23 cellular contexts compared by ENCODE assay signal in genomic region chr14:24347140-24347539, GRCh38. TPM values are rescaled to one million over a fixed set of nuclear protein-coding genes. Genes with fewer than 3 reads are reported as not detected.
DNase-seq lines count a peak whose midpoint lies in the region; ATAC-seq, FAIRE-seq and TF ChIP-seq lines count a peak whose summit lies in the region.
"Had no signal": no experiment of that assay in that cellular context is flagged by ENCODE, and none has a peak within 500 bp of the region (broad histone marks: within the 10 kb centered on the region; RNA-seq: fewer than 3 reads in every experiment).

No MANE protein-coding gene starts in this region.

- no peak overlapping the region for H2AFZ ChIP-seq in endothelial cell of umbilical vein (ENCODE audit: low read depth, low read length)
- H2AFZ ChIP-seq in parathyroid adenoma = no peak overlapping the region
- H2AFZ ChIP-seq: GM23248 had no signal

- no peak for TF ChIP-seq CTCF in heart right ventricle (IDR thresholded peaks at IDR 0.05)
- no peak for TF ChIP-seq CTCF in endothelial cell of umbilical vein (IDR thresholded peaks at IDR 0.05; ENCODE audit: extremely low read depth in 1 of 2, insufficient read depth in 1 of 2, low read depth in 1 of 2, low read length in 2 of 2)
- no peak for TF ChIP-seq CTCF in parathyroid adenoma (IDR thresholded peaks at IDR 0.05)

- H3K4me3 ChIP-seq in heart right ventricle (no peak overlapping the region), endothelial cell of umbilical vein (replicated peaks in 1 of 3; ENCODE audit: insufficient read depth in 1 of 3, low read depth in 1 of 3, low read length in 3 of 3) (no peak overlapping the region), parathyroid adenoma (ENCODE audit: low read depth, low read length) (no peak overlapping the region)
- no peak overlapping the region for H3K4me3 ChIP-seq in CD8-positive, alpha-beta memory T cell (ENCODE audit: low read length)
- H3K4me3 ChIP-seq: BLaER1, GM12878, GM23248 had no signal

- H3K4me3 Mint-ChIP-seq in CD8-positive, alpha-beta memory T cell = no peak overlapping the region
- H3K4me3 Mint-ChIP-seq: CD14-positive monocyte; CD4-positive, alpha-beta memory T cell; HFFc6 had no signal

- H3K9me3 ChIP-seq in heart right ventricle = no peaks in the 10 kb centered on the region
- no peaks in the 10 kb centered on the region for H3K9me3 ChIP-seq in endothelial cell of umbilical vein (replicated peaks; ENCODE audit: control insufficient read depth, insufficient read depth, low read length)
- no peaks in the 10 kb centered on the region for H3K9me3 ChIP-seq in parathyroid adenoma (ENCODE audit: control insufficient read depth, low read length)
- no peaks in the 10 kb centered on the region for H3K9me3 ChIP-seq in CD8-positive, alpha-beta memory T cell (ENCODE audit: low read length)
- H3K9me3 ChIP-seq: BLaER1 had no signal

- peak overlapping the region in 1 of 8 donors; percentile 16 for H3K27ac Mint-ChIP-seq in CD8-positive, alpha-beta memory T cell
- H3K27ac Mint-ChIP-seq: CD4-positive, alpha-beta memory T cell; HFFc6 had no signal

- no TSS peak for BruUV-seq in endothelial cell of umbilical vein (replicated peaks; lab: Mats Ljungman, UMichigan)

- H3K79me2 ChIP-seq in endothelial cell of umbilical vein (ENCODE audit: control insufficient read depth, insufficient read depth, low read length) = no peaks in the 10 kb centered on the region
- no peaks in the 10 kb centered on the region for H3K79me2 ChIP-seq in parathyroid adenoma

- H3K4me2 ChIP-seq in endothelial cell of umbilical vein (ENCODE audit: insufficient read depth, low read length) = no peak overlapping the region
- H3K4me2 ChIP-seq in parathyroid adenoma (ENCODE audit: low read length) = no peak overlapping the region
- H3K4me2 ChIP-seq: BLaER1 had no signal

- no peak for TF ChIP-seq POLR2A in endothelial cell of umbilical vein (IDR thresholded peaks at IDR 0.05; ENCODE audit: low read depth, low read length)

- FAIRE-seq in endothelial cell of umbilical vein (lab: Jason Lieb, UNC) = peak; percentile 55
- FAIRE-seq: GM12878, GM19239 had no signal

- dilution Hi-C loops in endothelial cell of umbilical vein (cut with MboI; ENCODE audit: extremely low pct_ligation_motif_present, low sequenced_read_pairs) = no loop called here

- H3K27me3 Mint-ChIP-seq in CD8-positive, alpha-beta memory T cell = peaks cover 33 to 57% of the 10 kb centered on the region in 2 donors

- H3K4me1 ChIP-seq in heart right ventricle = peaks cover 0 to 17% (median 7%) of the 10 kb centered on the region in 9 donors
- H3K4me1 ChIP-seq in endothelial cell of umbilical vein (ENCODE audit: control insufficient read depth, extremely low read depth, insufficient read depth, low read length) = no peaks in the 10 kb centered on the region
- no peaks in the 10 kb centered on the region for H3K4me1 ChIP-seq in parathyroid adenoma
- no peaks in the 10 kb centered on the region for H3K4me1 ChIP-seq in CD8-positive, alpha-beta memory T cell (ENCODE audit: insufficient read depth, low read length)
- H3K4me1 ChIP-seq: BLaER1 had no signal

- H3K36me3 ChIP-seq in heart right ventricle = no peaks in the 10 kb centered on the region
- H3K36me3 ChIP-seq in endothelial cell of umbilical vein (ENCODE audit: control insufficient read depth in 2 of 2, extremely low read depth in 1 of 2, insufficient read depth in 2 of 2, low read length in 2 of 2) = no peaks in the 10 kb centered on the region
- H3K36me3 ChIP-seq in parathyroid adenoma (ENCODE audit: control insufficient read depth, insufficient read depth, low read length) = no peaks in the 10 kb centered on the region
- H3K36me3 ChIP-seq in CD8-positive, alpha-beta memory T cell (ENCODE audit: insufficient read depth, low read length) = no peaks in the 10 kb centered on the region
- H3K36me3 ChIP-seq: BLaER1 had no signal

- no peaks in the 10 kb centered on the region for H4K20me1 ChIP-seq in endothelial cell of umbilical vein (replicated peaks; ENCODE audit: control insufficient read depth, extremely low read depth, insufficient read depth, low read length)
- H4K20me1 ChIP-seq: BLaER1 had no signal

- intact Hi-C loops in heart right ventricle (cut with DNase I) (no loop called here), Right ventricle myocardium inferior (cut with DNase I) (no loop called here), endothelial cell of umbilical vein (cut with micrococcal nuclease) (no loop called here)

- H3K36me3 Mint-ChIP-seq in CD8-positive, alpha-beta memory T cell = no peaks in the 10 kb centered on the region
- H3K36me3 Mint-ChIP-seq: CD14-positive monocyte; CD4-positive, alpha-beta memory T cell had no signal

- CTCF ChIA-PET in endothelial cell of umbilical vein (lab: Charles Lee) = interaction anchor here (1.0 to 5.7 kb wide), 5 partner anchors 12 to 89 kb away, joined by 3 to 57 read pairs (median 7); partner anchors contain the start of gene ADCY4
- CTCF ChIA-PET in CD8-positive, alpha-beta memory T cell (lab: Charles Lee) = interaction anchor here (4.4 kb wide), 1 partner anchor 14 kb away, joined by 37 read pairs; the partner anchor contains the start of gene ADCY4

- H3K9ac ChIP-seq in endothelial cell of umbilical vein (replicated peaks; ENCODE audit: extremely low read depth, insufficient read depth, low read length) (no peak overlapping the region), parathyroid adenoma (no peak overlapping the region)
- H3K9ac ChIP-seq: BLaER1, GM23248 had no signal

- ATAC-seq in heart right ventricle (peak in 7 of 8 donors; percentile 27 to 80 (median 64)), Right ventricle myocardium inferior (no peak)
- ATAC-seq: GM12878, HCT116 had no signal

- POLR2A ChIA-PET in endothelial cell of umbilical vein (lab: Charles Lee) = no interaction called here
- POLR2A ChIA-PET in CD8-positive, alpha-beta memory T cell (lab: Charles Lee) = no interaction called here

- DNase-seq in heart right ventricle (no peak), Right ventricle myocardium inferior (ENCODE audit: missing footprints) (no peak), GM03348 (ENCODE audit: low spot score) (peak; percentile 0), endothelial cell of umbilical vein (ENCODE audit: low read depth, low spot score) (no peak), NCI-H748 treated with DMSO at 0.1 percent for 48 hours (lab: John Stamatoyannopoulos, UW) (no peak)
- no peak for DNase-seq in activated CD8-positive, alpha-beta memory T cell treated with anti-CD3 and anti-CD28 coated beads for 24 hours
- DNase-seq in CD8-positive, alpha-beta memory T cell = no peak
- DNase-seq: 8988T; Calu3; CD4-positive, alpha-beta memory T cell; DMS79 treated with DMSO at 0.1 percent for 48 hours; GF-D8; GM23248; HFFc6 had no signal

- H3K27ac ChIP-seq in heart right ventricle = peak overlapping the region in 9 of 10 donors; percentile 28 to 74 (median 61)
- no peak overlapping the region for H3K27ac ChIP-seq in endothelial cell of umbilical vein (ENCODE audit: insufficient read depth, low read depth, low read length)
- H3K27ac ChIP-seq in parathyroid adenoma = peak overlapping the region; percentile 33
- no peak overlapping the region for H3K27ac ChIP-seq in CD8-positive, alpha-beta memory T cell (ENCODE audit: low read depth, low read length)
- H3K27ac ChIP-seq: BLaER1, GM23248 had no signal

- no peaks in the 10 kb centered on the region for H3K4me1 Mint-ChIP-seq in CD8-positive, alpha-beta memory T cell
- H3K4me1 Mint-ChIP-seq: CD4-positive, alpha-beta memory T cell had no signal

- H3K9me1 ChIP-seq in endothelial cell of umbilical vein (replicated peaks; ENCODE audit: control insufficient read depth, extremely low read depth, insufficient read depth, low read length) = no peaks in the 10 kb centered on the region

- peaks cover 0 to 13% (median 0%) of the 10 kb centered on the region in 7 donors for H3K27me3 ChIP-seq in heart right ventricle
- peaks cover 24 to 28% of the 10 kb centered on the region in 2 experiments for H3K27me3 ChIP-seq in endothelial cell of umbilical vein (ENCODE audit: control insufficient read depth in 2 of 2, insufficient read depth in 2 of 2, low read length in 2 of 2)
- no peaks in the 10 kb centered on the region for H3K27me3 ChIP-seq in parathyroid adenoma (ENCODE audit: control insufficient read depth, insufficient read depth, low read length)
- no peaks in the 10 kb centered on the region for H3K27me3 ChIP-seq in CD8-positive, alpha-beta memory T cell (ENCODE audit: insufficient read depth, low read length, poor library complexity, severe bottlenecking)
- H3K27me3 ChIP-seq: BLaER1 had no signal

- 41 to 64% methylated on average over 1 of the region's 1 CpG for WGBS in heart right ventricle, 2 donors

- H3K9me3 Mint-ChIP-seq in CD8-positive, alpha-beta memory T cell = no peaks in the 10 kb centered on the region
- H3K9me3 Mint-ChIP-seq: CD4-positive, alpha-beta memory T cell; HFFc6 had no signal

RNA-seq across cellular contexts. Expression of gene RIPK3, which starts 7.3 kb away (rescaled TPM):
- total RNA-seq in heart right ventricle (1 to 10 TPM; 1.7 to 4.9 (median 3.5) TPM), Right ventricle myocardium inferior (4.2 TPM), endothelial cell of umbilical vein (5.1 and 9.0 TPM in 2 replicates)
- polyA plus RNA-seq in heart right ventricle (1 to 10 TPM; 4.9 to 7.1 TPM), endothelial cell of umbilical vein (2.4 and 3.1 TPM in 2 replicates)
- polyA plus RNA-seq in endothelial cell of umbilical vein (2011; cell fraction: cytosol; rRNA removed) = 1.7 and 1.8 TPM in 2 replicates
- polyA plus RNA-seq in endothelial cell of umbilical vein (2011; cell fraction: nucleus; rRNA removed) = 14.7 and 15.4 TPM in 2 replicates
- 1.4 and 2.6 TPM in 2 replicates for polyA plus RNA-seq in endothelial cell of umbilical vein (2012)
- polyA minus RNA-seq in endothelial cell of umbilical vein = 2.3 and 3.4 TPM in 2 replicates
- polyA minus RNA-seq in endothelial cell of umbilical vein (2011; cell fraction: cytosol; rRNA and poly(A)+ RNA removed) = not detected
- 4.3 and 7.8 TPM in 2 replicates for polyA minus RNA-seq in endothelial cell of umbilical vein (2011; cell fraction: nucleus; rRNA and poly(A)+ RNA removed)
- total RNA-seq in CD8-positive, alpha-beta memory T cell = 10 to 100 TPM; 11.6 to 12.5 TPM
- polyA plus RNA-seq in CD8-positive, alpha-beta memory T cell = 15.4 TPM
- total RNA-seq: A673, H4, HFFc6 had no signal
- polyA plus RNA-seq: AG04450 had no signal

RNA-seq across cellular contexts. Expression of gene ADCY4, which starts 12.3 kb away (rescaled TPM):
- total RNA-seq in heart right ventricle (10 to 100 TPM; 17.4 to 37.0 (median 22.9) TPM), Right ventricle myocardium inferior (27.3 TPM), endothelial cell of umbilical vein (84.0 and 87.0 TPM in 2 replicates)
- polyA plus RNA-seq in heart right ventricle (100 to 1,000 TPM in 1 of 2 donors, 10 to 100 TPM in 1; 23.1 to 104 TPM), endothelial cell of umbilical vein (81.6 and 101 TPM in 2 replicates)
- 15.8 and 21.9 TPM in 2 replicates for polyA plus RNA-seq in endothelial cell of umbilical vein (2011; cell fraction: cytosol; rRNA removed)
- polyA plus RNA-seq in endothelial cell of umbilical vein (2011; cell fraction: nucleus; rRNA removed) = 689 and 864 TPM in 2 replicates
- 39.2 and 55.0 TPM in 2 replicates for polyA plus RNA-seq in endothelial cell of umbilical vein (2012)
- 76.2 and 112 TPM in 2 replicates for polyA minus RNA-seq in endothelial cell of umbilical vein
- polyA minus RNA-seq in endothelial cell of umbilical vein (2011; cell fraction: cytosol; rRNA and poly(A)+ RNA removed) = not detected
- polyA minus RNA-seq in endothelial cell of umbilical vein (2011; cell fraction: nucleus; rRNA and poly(A)+ RNA removed) = 147 and 206 TPM in 2 replicates
- 1 to 10 TPM in 1 of 2 experiments, under 1 TPM in 1; 0.84 to 1.5 TPM for total RNA-seq in CD8-positive, alpha-beta memory T cell
- 0.64 TPM for polyA plus RNA-seq in CD8-positive, alpha-beta memory T cell
- total RNA-seq: H4 had no signal

RNA-seq across cellular contexts. Expression of gene NFATC4, which starts 20.8 kb away (rescaled TPM):
- total RNA-seq in heart right ventricle = 10 to 100 TPM in 4 of 10 donors, 1 to 10 TPM in 6; 3.0 to 42.0 (median 7.8) TPM
- 10 to 100 TPM; 28.7 to 69.2 TPM for polyA plus RNA-seq in heart right ventricle
- 28.4 TPM for total RNA-seq in Right ventricle myocardium inferior
- 88.1 and 88.5 TPM in 2 replicates for total RNA-seq in endothelial cell of umbilical vein
- polyA plus RNA-seq in endothelial cell of umbilical vein = 79.5 and 94.8 TPM in 2 replicates
- polyA plus RNA-seq in endothelial cell of umbilical vein (2011; cell fraction: cytosol; rRNA removed) = 30.9 and 43.0 TPM in 2 replicates
- polyA plus RNA-seq in endothelial cell of umbilical vein (2011; cell fraction: nucleus; rRNA removed) = 378 and 485 TPM in 2 replicates
- polyA plus RNA-seq in endothelial cell of umbilical vein (2012) = 37.3 and 52.7 TPM in 2 replicates
- polyA minus RNA-seq in endothelial cell of umbilical vein = 51.3 and 57.5 TPM in 2 replicates
- polyA minus RNA-seq in endothelial cell of umbilical vein (2011; cell fraction: cytosol; rRNA and poly(A)+ RNA removed) = not detected
- polyA minus RNA-seq in endothelial cell of umbilical vein (2011; cell fraction: nucleus; rRNA and poly(A)+ RNA removed) = 44.2 and 56.3 TPM in 2 replicates
- total RNA-seq in CD8-positive, alpha-beta memory T cell = 1 to 10 TPM in 1 of 2 experiments, under 1 TPM in 1; 0.81 to 1.5 TPM
- not detected for polyA plus RNA-seq in CD8-positive, alpha-beta memory T cell
- total RNA-seq: CD4-positive, alpha-beta memory T cell had no signal
- polyA plus RNA-seq: CD14-positive monocyte; CD4-positive, alpha-beta memory T cell had no signal

RNA-seq across cellular contexts. Expression of gene LTB4R, which starts 35.8 kb away (rescaled TPM):
- total RNA-seq in heart right ventricle (1 to 10 TPM in 7 of 10 donors, under 1 TPM in 3; 0.76 to 3.1 (median 1.8) TPM), Right ventricle myocardium inferior (2.1 TPM), endothelial cell of umbilical vein (6.2 and 10.5 TPM in 2 replicates)
- polyA plus RNA-seq in heart right ventricle (1 to 10 TPM; 3.2 to 3.7 TPM), endothelial cell of umbilical vein (9.1 and 11.7 TPM in 2 replicates)
- 2.1 and 3.0 TPM in 2 replicates for polyA plus RNA-seq in endothelial cell of umbilical vein (2011; cell fraction: cytosol; rRNA removed)
- 79.4 and 81.1 TPM in 2 replicates for polyA plus RNA-seq in endothelial cell of umbilical vein (2011; cell fraction: nucleus; rRNA removed)
- 4.8 and 6.3 TPM in 2 replicates for polyA plus RNA-seq in endothelial cell of umbilical vein (2012)
- polyA minus RNA-seq in endothelial cell of umbilical vein = 4.9 and 12.2 TPM in 2 replicates
- polyA minus RNA-seq in endothelial cell of umbilical vein (2011; cell fraction: cytosol; rRNA and poly(A)+ RNA removed) = 6.6 TPM
- polyA minus RNA-seq in endothelial cell of umbilical vein (2011; cell fraction: nucleus; rRNA and poly(A)+ RNA removed) = 9.5 and 11.0 TPM in 2 replicates
- total RNA-seq in CD8-positive, alpha-beta memory T cell = 10 to 100 TPM in 1 of 2 experiments, 1 to 10 TPM in 1; 9.8 to 12.3 TPM
- 10.3 TPM for polyA plus RNA-seq in CD8-positive, alpha-beta memory T cell

RNA-seq across cellular contexts. Expression of gene LTB4R2, which starts 37.2 kb away (rescaled TPM):
- total RNA-seq in heart right ventricle = 1 to 10 TPM in 7 of 10 donors, under 1 TPM in 3; 0.68 to 2.4 (median 1.3) TPM
- polyA plus RNA-seq in heart right ventricle = under 1 TPM; 0.51 to 0.90 TPM
- 0.57 TPM for total RNA-seq in Right ventricle myocardium inferior
- total RNA-seq in endothelial cell of umbilical vein = 9.1 and 13.1 TPM in 2 replicates
- 5.5 and 7.6 TPM in 2 replicates for polyA plus RNA-seq in endothelial cell of umbilical vein
- 0.49 and 1.2 TPM in 2 replicates for polyA plus RNA-seq in endothelial cell of umbilical vein (2011; cell fraction: cytosol; rRNA removed)
- polyA plus RNA-seq in endothelial cell of umbilical vein (2011; cell fraction: nucleus; rRNA removed) = 52.9 and 53.1 TPM in 2 replicates
- 3.5 and 4.3 TPM in 2 replicates for polyA plus RNA-seq in endothelial cell of umbilical vein (2012)
- 5.9 and 6.8 TPM in 2 replicates for polyA minus RNA-seq in endothelial cell of umbilical vein
- polyA minus RNA-seq in endothelial cell of umbilical vein (2011; cell fraction: cytosol; rRNA and poly(A)+ RNA removed) = 2.3 TPM
- polyA minus RNA-seq in endothelial cell of umbilical vein (2011; cell fraction: nucleus; rRNA and poly(A)+ RNA removed) = 15.5 and 16.1 TPM in 2 replicates
- total RNA-seq in CD8-positive, alpha-beta memory T cell = 1 to 10 TPM; 8.3 to 8.7 TPM
- 2.6 TPM for polyA plus RNA-seq in CD8-positive, alpha-beta memory T cell

Comparison
In these comparisons a context has a peak if more than half of its experiments do, and no peak if none do; other contexts are left out.
1. H3K27ac ChIP-seq: peak in heart right ventricle (9 of 10) and parathyroid adenoma (single experiment); none in endothelial cell of umbilical vein (single experiment) and CD8-positive, alpha-beta memory T cell (single experiment).
2. RNA of gene ADCY4, which starts 12.3 kb away (total RNA-seq): 84.0 to 87.0 TPM in endothelial cell of umbilical vein, 27.3 TPM in Right ventricle myocardium inferior (single experiment) and 17.4 to 37.0 TPM in heart right ventricle; 0.84 to 1.5 TPM in CD8-positive, alpha-beta memory T cell; every median in the first group is over 4 times any median in the second.